Comparison of ENCODE assay signal across 1 cellular context in genomic region chr7:70774895-70775527, GRCh38.
TF ChIP-seq lines count a peak whose summit lies in the region.

No MANE protein-coding gene starts in this region.

TF ChIP-seq in HepG2, 621 proteins besides CTCF, POLR2A, EP300 and RAD21 (continued from another document):
- TF ChIP-seq PLSCR1 (CRISPR knock-in tag; IDR thresholded peaks at IDR 0.05; ENCODE audit: borderline replicate concordance) (no peak), THAP8 (CRISPR knock-in tag; IDR thresholded peaks at IDR 0.05; ENCODE audit: borderline replicate concordance) (no peak), ZNF572 (CRISPR knock-in tag; IDR thresholded peaks at IDR 0.05) (no peak), ZNF264 (CRISPR knock-in tag; IDR thresholded peaks at IDR 0.05) (no peak), THAP11 (CRISPR knock-in tag; IDR thresholded peaks at IDR 0.05) (no peak), JUND (CRISPR knock-in tag; IDR thresholded peaks at IDR 0.05) (no peak), NR0B2 (CRISPR knock-in tag; IDR thresholded peaks at IDR 0.05) (no peak), MED1 (CRISPR knock-in tag; IDR thresholded peaks at IDR 0.05) (no peak), ZNF160 (CRISPR knock-in tag; IDR thresholded peaks at IDR 0.05) (no peak), CEBPZ (IDR thresholded peaks at IDR 0.05; ENCODE audit: low read length) (no peak), ZNF225 (CRISPR knock-in tag; IDR thresholded peaks at IDR 0.05) (no peak)
